In genomic region chr17:80432350-80432955, GRCh38 we compare ENCODE assay signal across 2 cellular contexts.
TF ChIP-seq lines count a peak whose summit lies in the region.

No MANE protein-coding gene starts in this region.

TF ChIP-seq in SK-N-SH treated with all-trans-retinoic acid at 6 μM for 48 hours, 23 proteins besides CTCF, POLR2A, EP300 and RAD21 (continued from another document):
- TF ChIP-seq CREB5 (CRISPR knock-in tag; IDR thresholded peaks at IDR 0.05; ENCODE audit: low read depth) (no peak), TOX (CRISPR knock-in tag; IDR thresholded peaks at IDR 0.05; ENCODE audit: borderline replicate concordance) (no peak)

TF ChIP-seq in SK-N-SH, 30 proteins besides CTCF, POLR2A, EP300 and RAD21 (continued from another document):
- TF ChIP-seq, protein P1, sequence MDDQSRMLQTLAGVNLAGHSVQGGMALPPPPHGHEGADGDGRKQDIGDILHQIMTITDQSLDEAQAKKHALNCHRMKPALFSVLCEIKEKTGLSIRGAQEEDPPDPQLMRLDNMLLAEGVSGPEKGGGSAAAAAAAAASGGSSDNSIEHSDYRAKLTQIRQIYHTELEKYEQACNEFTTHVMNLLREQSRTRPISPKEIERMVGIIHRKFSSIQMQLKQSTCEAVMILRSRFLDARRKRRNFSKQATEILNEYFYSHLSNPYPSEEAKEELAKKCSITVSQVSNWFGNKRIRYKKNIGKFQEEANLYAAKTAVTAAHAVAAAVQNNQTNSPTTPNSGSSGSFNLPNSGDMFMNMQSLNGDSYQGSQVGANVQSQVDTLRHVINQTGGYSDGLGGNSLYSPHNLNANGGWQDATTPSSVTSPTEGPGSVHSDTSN (IDR thresholded peaks at IDR 0.05): no peak
